ENCODE assay signal across 10 cellular contexts in genomic region chr6:37365791-37366190, GRCh38. TPM values are rescaled to one million over a fixed set of nuclear protein-coding genes. Genes with fewer than 3 reads are reported as not detected.
A peak's percentile ranks its signal among the peaks of the same experiment; 100 is the strongest.
DNase-seq lines count a peak whose midpoint lies in the region; ATAC-seq and TF ChIP-seq lines count a peak whose summit lies in the region.
"Had no signal": no experiment of that assay in that cellular context is flagged by ENCODE, and none has a peak within 500 bp of the region (broad histone marks: within the 10 kb centered on the region; RNA-seq: fewer than 3 reads in every experiment).

No MANE protein-coding gene starts in this region.

- no peak for TF ChIP-seq CTCF in WTC11 (IDR thresholded peaks at IDR 0.05)

- no peaks in the 10 kb centered on the region for H3K9me3 Mint-ChIP-seq in activated CD8-positive, alpha-beta T cell treated with anti-CD3 and anti-CD28 coated beads, Interleukin-2, amount 10 ng/mL, durations not matched to agents 7 days and 5 days (ENCODE audit: insufficient read depth)
- no peaks in the 10 kb centered on the region for H3K9me3 Mint-ChIP-seq in activated T-cell treated with anti-CD3 and anti-CD28 coated beads, Interleukin-2, amount 50 U/mL, for 4 hours
- H3K9me3 Mint-ChIP-seq in WTC11: no peaks in the 10 kb centered on the region
- H3K9me3 Mint-ChIP-seq: activated CD4-positive, alpha-beta memory T cell treated with anti-CD3 and anti-CD28 coated beads for 36 hours had no signal

- no peak for ATAC-seq in activated CD8-positive, alpha-beta T cell treated with anti-CD3 and anti-CD28 coated beads, Interleukin-2, amount 10 ng/mL, durations not matched to agents 7 days and 5 days
- no peak for ATAC-seq in activated T-cell treated with anti-CD3 and anti-CD28 coated beads, Interleukin-2, amount 50 U/mL, for 4 hours
- ATAC-seq in WTC11: no peak

- DNase-seq in EH (ENCODE audit: low read depth) (peak; percentile 31), NCI-H1694 treated with DMSO at 0.1 percent for 48 hours (lab: John Stamatoyannopoulos, UW) (peak; percentile 37), cerebellum (ENCODE audit: low spot score) (peak; percentile 33), medulla oblongata (ENCODE audit: extremely low spot score) (peak; percentile 47), SKM-1 (lab: John Stamatoyannopoulos, UW; ENCODE audit: unreplicated experiment) (no peak), WTC11 (ENCODE audit: low spot score) (no peak)
- DNase-seq in activated CD8-positive, alpha-beta T cell treated with anti-CD3 and anti-CD28 coated beads, Interleukin-2, amount 10 ng/mL, durations not matched to agents 7 days and 5 days: no peak
- DNase-seq in activated T-cell treated with anti-CD3 and anti-CD28 coated beads, Interleukin-2, amount 50 U/mL, for 4 hours: no peak
- DNase-seq: activated CD4-positive, alpha-beta memory T cell treated with anti-CD3 and anti-CD28 coated beads for 36 hours; NCI-H1417 treated with DMSO at 0.1 percent for 48 hours had no signal

- peaks cover 10% of the 10 kb centered on the region for H3K4me1 Mint-ChIP-seq in activated CD8-positive, alpha-beta T cell treated with anti-CD3 and anti-CD28 coated beads, Interleukin-2, amount 10 ng/mL, durations not matched to agents 7 days and 5 days (ENCODE audit: low read depth)
- H3K4me1 Mint-ChIP-seq in activated T-cell treated with anti-CD3 and anti-CD28 coated beads, Interleukin-2, amount 50 U/mL, for 4 hours (ENCODE audit: low read depth): no peaks in the 10 kb centered on the region
- no peaks in the 10 kb centered on the region for H3K4me1 Mint-ChIP-seq in WTC11

- H3K27me3 Mint-ChIP-seq in activated CD8-positive, alpha-beta T cell treated with anti-CD3 and anti-CD28 coated beads, Interleukin-2, amount 10 ng/mL, durations not matched to agents 7 days and 5 days (ENCODE audit: low read depth): no peaks in the 10 kb centered on the region
- H3K27me3 Mint-ChIP-seq in activated T-cell treated with anti-CD3 and anti-CD28 coated beads, Interleukin-2, amount 50 U/mL, for 4 hours (ENCODE audit: low read depth): no peaks in the 10 kb centered on the region
- H3K27me3 Mint-ChIP-seq in WTC11 (ENCODE audit: low read depth): no peaks in the 10 kb centered on the region
- H3K27me3 Mint-ChIP-seq: activated CD4-positive, alpha-beta memory T cell treated with anti-CD3 and anti-CD28 coated beads for 36 hours had no signal

- POLR2A ChIA-PET in activated CD8-positive, alpha-beta T cell treated with anti-CD3 and anti-CD28 coated beads, Interleukin-2, amount 10 ng/mL, durations not matched to agents 7 days and 5 days (lab: Charles Lee): interaction anchor here (0.9 kb wide), 1 partner anchor 25 kb away, joined by 3 read pairs; no protein-coding TSS in a partner anchor
- POLR2A ChIA-PET in WTC11 (lab: Charles Lee): no interaction called here

- peaks cover 30% of the 10 kb centered on the region for H3K36me3 Mint-ChIP-seq in activated CD8-positive, alpha-beta T cell treated with anti-CD3 and anti-CD28 coated beads, Interleukin-2, amount 10 ng/mL, durations not matched to agents 7 days and 5 days (ENCODE audit: low read depth)
- peaks cover 36% of the 10 kb centered on the region for H3K36me3 Mint-ChIP-seq in activated T-cell treated with anti-CD3 and anti-CD28 coated beads, Interleukin-2, amount 50 U/mL, for 4 hours (ENCODE audit: insufficient read depth)
- peaks cover 23% of the 10 kb centered on the region; the same call in 1 of the 2 replicates for H3K36me3 Mint-ChIP-seq in WTC11

- no peak overlapping the region for H3K27ac Mint-ChIP-seq in activated CD8-positive, alpha-beta T cell treated with anti-CD3 and anti-CD28 coated beads, Interleukin-2, amount 10 ng/mL, durations not matched to agents 7 days and 5 days
- no peak overlapping the region for H3K27ac Mint-ChIP-seq in WTC11
- H3K27ac Mint-ChIP-seq: activated CD4-positive, alpha-beta memory T cell treated with anti-CD3 and anti-CD28 coated beads for 36 hours had no signal

- CTCF ChIA-PET in activated CD8-positive, alpha-beta T cell treated with anti-CD3 and anti-CD28 coated beads, Interleukin-2, amount 10 ng/mL, durations not matched to agents 7 days and 5 days (lab: Charles Lee): interaction anchor here (0.7 to 1.8 kb wide), 5 partner anchors 26 to 1153 kb away, joined by 3 to 10 read pairs (median 5); partner anchors contain the start of gene CMTR1
- CTCF ChIA-PET in WTC11 (lab: Charles Lee): interaction anchor here (0.5 to 2.8 kb wide), 2 partner anchors 40 to 153 kb away, joined by 3 to 12 read pairs; no protein-coding TSS in a partner anchor

- no peak overlapping the region for H3K4me3 Mint-ChIP-seq in activated CD8-positive, alpha-beta T cell treated with anti-CD3 and anti-CD28 coated beads, Interleukin-2, amount 10 ng/mL, durations not matched to agents 7 days and 5 days
- no peak overlapping the region for H3K4me3 Mint-ChIP-seq in activated T-cell treated with anti-CD3 and anti-CD28 coated beads, Interleukin-2, amount 50 U/mL, for 4 hours
- no peak overlapping the region for H3K4me3 Mint-ChIP-seq in WTC11
- H3K4me3 Mint-ChIP-seq: activated CD4-positive, alpha-beta memory T cell treated with anti-CD3 and anti-CD28 coated beads for 36 hours had no signal

TF ChIP-seq in WTC11, 78 proteins besides CTCF, POLR2A, EP300 and RAD21:
- no peak for TF ChIP-seq NR2C2 (CRISPR knock-in tag; IDR thresholded peaks at IDR 0.05)
- no peak for TF ChIP-seq ZNF671 (CRISPR knock-in tag; IDR thresholded peaks at IDR 0.05)
- TF ChIP-seq, protein P1, sequence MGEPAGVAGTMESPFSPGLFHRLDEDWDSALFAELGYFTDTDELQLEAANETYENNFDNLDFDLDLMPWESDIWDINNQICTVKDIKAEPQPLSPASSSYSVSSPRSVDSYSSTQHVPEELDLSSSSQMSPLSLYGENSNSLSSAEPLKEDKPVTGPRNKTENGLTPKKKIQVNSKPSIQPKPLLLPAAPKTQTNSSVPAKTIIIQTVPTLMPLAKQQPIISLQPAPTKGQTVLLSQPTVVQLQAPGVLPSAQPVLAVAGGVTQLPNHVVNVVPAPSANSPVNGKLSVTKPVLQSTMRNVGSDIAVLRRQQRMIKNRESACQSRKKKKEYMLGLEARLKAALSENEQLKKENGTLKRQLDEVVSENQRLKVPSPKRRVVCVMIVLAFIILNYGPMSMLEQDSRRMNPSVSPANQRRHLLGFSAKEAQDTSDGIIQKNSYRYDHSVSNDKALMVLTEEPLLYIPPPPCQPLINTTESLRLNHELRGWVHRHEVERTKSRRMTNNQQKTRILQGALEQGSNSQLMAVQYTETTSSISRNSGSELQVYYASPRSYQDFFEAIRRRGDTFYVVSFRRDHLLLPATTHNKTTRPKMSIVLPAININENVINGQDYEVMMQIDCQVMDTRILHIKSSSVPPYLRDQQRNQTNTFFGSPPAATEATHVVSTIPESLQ (CRISPR knock-in tag; IDR thresholded peaks at IDR 0.05): no peak
- no peak for TF ChIP-seq SMAD3 (CRISPR knock-in tag; IDR thresholded peaks at IDR 0.05; ENCODE audit: borderline replicate concordance)
- TF ChIP-seq MLX (CRISPR knock-in tag; IDR thresholded peaks at IDR 0.05): no peak
- TF ChIP-seq TEAD4 (CRISPR knock-in tag; IDR thresholded peaks at IDR 0.05): no peak
TF ChIP-seq in WTC11: peak in this region for 0.

RNA-seq across cellular contexts. Expression of gene RNF8, which starts 12.0 kb away (rescaled TPM):
- total RNA-seq in cerebellum: 17.7 TPM
- 10 to 100 TPM; 23.2 to 23.7 TPM for total RNA-seq in activated CD8-positive, alpha-beta T cell treated with anti-CD3 and anti-CD28 coated beads, Interleukin-2, amount 10 ng/mL, durations not matched to agents 7 days and 5 days
- 10 to 100 TPM; 21.8 to 25.8 (median 23.8) TPM for total RNA-seq in activated T-cell treated with anti-CD3 and anti-CD28 coated beads, Interleukin-2, amount 50 U/mL, for 4 hours
- total RNA-seq in WTC11 (2021): 33.1 to 35.9 TPM (median 33.3 TPM) in 3 replicates

Comparison
In these comparisons a context has a peak if more than half of its experiments do, and no peak if none do; other contexts are left out.
1. DNase-seq: peak in EH (single experiment), NCI-H1694 treated with DMSO at 0.1 percent for 48 hours (single experiment), cerebellum (single experiment) and medulla oblongata (single experiment); none in activated CD8-positive, alpha-beta T cell treated with anti-CD3 and anti-CD28 coated beads, Interleukin-2, amount 10 ng/mL, durations not matched to agents 7 days and 5 days (single experiment), activated T-cell treated with anti-CD3 and anti-CD28 coated beads, Interleukin-2, amount 50 U/mL, for 4 hours (single experiment), SKM-1 (single experiment) and WTC11 (single experiment).